In genomic region chr15:74412159-74412558, GRCh38 we compare ENCODE assay signal across 25 cellular contexts. TPM values are rescaled to one million over a fixed set of nuclear protein-coding genes. Genes with fewer than 3 reads are reported as not detected.
"Had no signal": no experiment of that assay in that cellular context is flagged by ENCODE, and none has a peak within 500 bp of the region (broad histone marks: within the 10 kb centered on the region; RNA-seq: fewer than 3 reads in every experiment).

No MANE protein-coding gene starts in this region.

- H3K27ac ChIP-seq: cardiac muscle cell, esophagus muscularis mucosa, gastroesophageal sphincter, heart left ventricle, left ventricle myocardium inferior, stomach, thoracic aorta, upper lobe of right lung had no signal

- H3K9me3 ChIP-seq: esophagus muscularis mucosa, gastroesophageal sphincter, heart left ventricle, left ventricle myocardium inferior, stomach, thoracic aorta, upper lobe of right lung had no signal

- H3K9me3 Mint-ChIP-seq: activated B cell treated with CpG ODN at 0.5 μM for 24 hours; activated CD4-positive, alpha-beta T cell treated with anti-CD3 and anti-CD28 coated beads, Interleukin-2, amount 10 ng/mL, durations not matched to agents 24 days and 14 days; activated CD8-positive, alpha-beta T cell treated with anti-CD3 and anti-CD28 coated beads for 36 hours; activated naive CD4-positive, alpha-beta T cell treated with anti-CD3 and anti-CD28 coated beads, Interleukin-2, amount 10 ng/mL, durations not matched to agents 7 days and 5 days; activated T-cell treated with anti-CD3 and anti-CD28 coated beads, Interleukin-2, amount 50 U/mL, for 4 hours; dendritic cell treated with granulocyte-macrophage colony-stimulating factor and Interleukin-4, amounts not matched to agents 40 ng/mL and 50 ng/mL, for 4 days; nephron progenitor cell; T-cell had no signal

- H3K4me3 Mint-ChIP-seq: activated B cell treated with CpG ODN at 0.5 μM for 24 hours; activated CD4-positive, alpha-beta T cell treated with anti-CD3 and anti-CD28 coated beads, Interleukin-2, amount 10 ng/mL, durations not matched to agents 24 days and 14 days; activated CD8-positive, alpha-beta T cell treated with anti-CD3 and anti-CD28 coated beads for 36 hours; activated naive CD4-positive, alpha-beta T cell treated with anti-CD3 and anti-CD28 coated beads, Interleukin-2, amount 10 ng/mL, durations not matched to agents 7 days and 5 days; activated T-cell treated with anti-CD3 and anti-CD28 coated beads, Interleukin-2, amount 50 U/mL, for 4 hours; dendritic cell treated with granulocyte-macrophage colony-stimulating factor and Interleukin-4, amounts not matched to agents 40 ng/mL and 50 ng/mL, for 4 days; nephron progenitor cell; T-cell had no signal

- H3K27me3 ChIP-seq: cardiac muscle cell, heart left ventricle, upper lobe of right lung had no signal

- ATAC-seq: activated CD8-positive, alpha-beta T cell treated with anti-CD3 and anti-CD28 coated beads for 36 hours; activated T-cell treated with anti-CD3 and anti-CD28 coated beads, Interleukin-2, amount 50 U/mL, for 4 hours; gastroesophageal sphincter; heart left ventricle; T-cell; upper lobe of right lung had no signal

- H3K36me3 ChIP-seq: cardiac muscle cell, thoracic aorta, upper lobe of right lung had no signal

- H3K27ac Mint-ChIP-seq: activated B cell treated with CpG ODN at 0.5 μM for 24 hours; activated CD8-positive, alpha-beta T cell treated with anti-CD3 and anti-CD28 coated beads for 36 hours; activated naive CD4-positive, alpha-beta T cell treated with anti-CD3 and anti-CD28 coated beads, Interleukin-2, amount 10 ng/mL, durations not matched to agents 7 days and 5 days; dendritic cell treated with granulocyte-macrophage colony-stimulating factor and Interleukin-4, amounts not matched to agents 40 ng/mL and 50 ng/mL, for 4 days; T-cell had no signal

- H3K4me3 ChIP-seq: cardiac muscle cell, esophagus muscularis mucosa, gastroesophageal sphincter, heart left ventricle, left ventricle myocardium inferior, stomach, thoracic aorta, upper lobe of right lung had no signal

- H3K4me1 ChIP-seq: gastroesophageal sphincter, stomach, upper lobe of right lung had no signal

- DNase-seq: activated B cell treated with CpG ODN at 0.5 μM for 24 hours; activated CD4-positive, alpha-beta T cell treated with anti-CD3 and anti-CD28 coated beads, Interleukin-2, amount 10 ng/mL, durations not matched to agents 24 days and 14 days; activated CD8-positive, alpha-beta T cell treated with anti-CD3 and anti-CD28 coated beads for 36 hours; activated effector memory CD4-positive, alpha-beta T cell treated with Interleukin-2 at 50 U/mL for 16 hours; activated naive CD4-positive, alpha-beta T cell treated with anti-CD3 and anti-CD28 coated beads, Interleukin-2, amount 10 ng/mL, durations not matched to agents 7 days and 5 days; activated T-cell treated with anti-CD3 and anti-CD28 coated beads, Interleukin-2, amount 50 U/mL, for 4 hours; effector memory CD4-positive, alpha-beta T cell; heart left ventricle; kidney glomerular epithelial cell; left ventricle myocardium inferior; mammary epithelial cell; nephron progenitor cell; occipital lobe; retina; stimulated activated CD4-positive, alpha-beta T cell treated with anti-CD3 and anti-CD28 coated beads, Interleukin-2, amount 100 ng/mL, for 24 hours; stomach; T-cell; upper lobe of right lung had no signal

- H3K27me3 Mint-ChIP-seq: activated B cell treated with CpG ODN at 0.5 μM for 24 hours; activated CD4-positive, alpha-beta T cell treated with anti-CD3 and anti-CD28 coated beads, Interleukin-2, amount 10 ng/mL, durations not matched to agents 24 days and 14 days; activated CD8-positive, alpha-beta T cell treated with anti-CD3 and anti-CD28 coated beads for 36 hours; activated naive CD4-positive, alpha-beta T cell treated with anti-CD3 and anti-CD28 coated beads, Interleukin-2, amount 10 ng/mL, durations not matched to agents 7 days and 5 days; dendritic cell treated with granulocyte-macrophage colony-stimulating factor and Interleukin-4, amounts not matched to agents 40 ng/mL and 50 ng/mL, for 4 days; T-cell had no signal

RNA-seq across cellular contexts. Expression of gene CYP11A1, which starts 44.7 kb away (rescaled TPM):
- total RNA-seq: activated B cell treated with CpG ODN at 0.5 μM for 24 hours; activated CD4-positive, alpha-beta T cell treated with anti-CD3 and anti-CD28 coated beads, Interleukin-2, amount 10 ng/mL, durations not matched to agents 24 days and 14 days; endothelial cell of umbilical vein; myocyte; occipital lobe; thoracic aorta had no signal
- polyA plus RNA-seq: mammary epithelial cell had no signal
